ENCODE assay signal across 1 cellular context in genomic region chr5:131250749-131251148, GRCh38.
TF ChIP-seq lines count a peak whose summit lies in the region.

No MANE protein-coding gene starts in this region.

TF ChIP-seq in WTC11, 78 proteins besides CTCF, POLR2A, EP300 and RAD21 (continued from another document):
- TF ChIP-seq, protein P1, sequence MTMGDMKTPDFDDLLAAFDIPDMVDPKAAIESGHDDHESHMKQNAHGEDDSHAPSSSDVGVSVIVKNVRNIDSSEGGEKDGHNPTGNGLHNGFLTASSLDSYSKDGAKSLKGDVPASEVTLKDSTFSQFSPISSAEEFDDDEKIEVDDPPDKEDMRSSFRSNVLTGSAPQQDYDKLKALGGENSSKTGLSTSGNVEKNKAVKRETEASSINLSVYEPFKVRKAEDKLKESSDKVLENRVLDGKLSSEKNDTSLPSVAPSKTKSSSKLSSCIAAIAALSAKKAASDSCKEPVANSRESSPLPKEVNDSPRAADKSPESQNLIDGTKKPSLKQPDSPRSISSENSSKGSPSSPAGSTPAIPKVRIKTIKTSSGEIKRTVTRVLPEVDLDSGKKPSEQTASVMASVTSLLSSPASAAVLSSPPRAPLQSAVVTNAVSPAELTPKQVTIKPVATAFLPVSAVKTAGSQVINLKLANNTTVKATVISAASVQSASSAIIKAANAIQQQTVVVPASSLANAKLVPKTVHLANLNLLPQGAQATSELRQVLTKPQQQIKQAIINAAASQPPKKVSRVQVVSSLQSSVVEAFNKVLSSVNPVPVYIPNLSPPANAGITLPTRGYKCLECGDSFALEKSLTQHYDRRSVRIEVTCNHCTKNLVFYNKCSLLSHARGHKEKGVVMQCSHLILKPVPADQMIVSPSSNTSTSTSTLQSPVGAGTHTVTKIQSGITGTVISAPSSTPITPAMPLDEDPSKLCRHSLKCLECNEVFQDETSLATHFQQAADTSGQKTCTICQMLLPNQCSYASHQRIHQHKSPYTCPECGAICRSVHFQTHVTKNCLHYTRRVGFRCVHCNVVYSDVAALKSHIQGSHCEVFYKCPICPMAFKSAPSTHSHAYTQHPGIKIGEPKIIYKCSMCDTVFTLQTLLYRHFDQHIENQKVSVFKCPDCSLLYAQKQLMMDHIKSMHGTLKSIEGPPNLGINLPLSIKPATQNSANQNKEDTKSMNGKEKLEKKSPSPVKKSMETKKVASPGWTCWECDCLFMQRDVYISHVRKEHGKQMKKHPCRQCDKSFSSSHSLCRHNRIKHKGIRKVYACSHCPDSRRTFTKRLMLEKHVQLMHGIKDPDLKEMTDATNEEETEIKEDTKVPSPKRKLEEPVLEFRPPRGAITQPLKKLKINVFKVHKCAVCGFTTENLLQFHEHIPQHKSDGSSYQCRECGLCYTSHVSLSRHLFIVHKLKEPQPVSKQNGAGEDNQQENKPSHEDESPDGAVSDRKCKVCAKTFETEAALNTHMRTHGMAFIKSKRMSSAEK (CRISPR knock-in tag; IDR thresholded peaks at IDR 0.05; ENCODE audit: borderline replicate concordance), result no peak
- TF ChIP-seq, protein P2, sequence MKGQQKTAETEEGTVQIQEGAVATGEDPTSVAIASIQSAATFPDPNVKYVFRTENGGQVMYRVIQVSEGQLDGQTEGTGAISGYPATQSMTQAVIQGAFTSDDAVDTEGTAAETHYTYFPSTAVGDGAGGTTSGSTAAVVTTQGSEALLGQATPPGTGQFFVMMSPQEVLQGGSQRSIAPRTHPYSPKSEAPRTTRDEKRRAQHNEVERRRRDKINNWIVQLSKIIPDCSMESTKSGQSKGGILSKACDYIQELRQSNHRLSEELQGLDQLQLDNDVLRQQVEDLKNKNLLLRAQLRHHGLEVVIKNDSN (CRISPR knock-in tag; IDR thresholded peaks at IDR 0.05), result no peak
- TF ChIP-seq NFE2L1 (CRISPR knock-in tag; IDR thresholded peaks at IDR 0.05), result no peak
- TF ChIP-seq CREM (CRISPR knock-in tag; IDR thresholded peaks at IDR 0.05), result no peak
- no peak for TF ChIP-seq ZNF281 (CRISPR knock-in tag; IDR thresholded peaks at IDR 0.05)
- no peak for TF ChIP-seq OVOL2 (CRISPR knock-in tag; IDR thresholded peaks at IDR 0.05; ENCODE audit: borderline replicate concordance)
- TF ChIP-seq, protein P3, sequence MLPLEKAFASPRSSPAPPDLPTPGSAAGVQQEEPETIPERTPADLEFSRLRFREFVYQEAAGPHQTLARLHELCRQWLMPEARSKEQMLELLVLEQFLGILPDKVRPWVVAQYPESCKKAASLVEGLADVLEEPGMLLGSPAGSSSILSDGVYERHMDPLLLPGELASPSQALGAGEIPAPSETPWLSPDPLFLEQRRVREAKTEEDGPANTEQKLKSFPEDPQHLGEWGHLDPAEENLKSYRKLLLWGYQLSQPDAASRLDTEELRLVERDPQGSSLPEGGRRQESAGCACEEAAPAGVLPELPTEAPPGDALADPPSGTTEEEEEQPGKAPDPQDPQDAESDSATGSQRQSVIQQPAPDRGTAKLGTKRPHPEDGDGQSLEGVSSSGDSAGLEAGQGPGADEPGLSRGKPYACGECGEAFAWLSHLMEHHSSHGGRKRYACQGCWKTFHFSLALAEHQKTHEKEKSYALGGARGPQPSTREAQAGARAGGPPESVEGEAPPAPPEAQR (CRISPR knock-in tag; IDR thresholded peaks at IDR 0.05), result no peak
- no peak for TF ChIP-seq RORB (CRISPR knock-in tag; IDR thresholded peaks at IDR 0.05)
- no peak for TF ChIP-seq TP53 (CRISPR knock-in tag; IDR thresholded peaks at IDR 0.05)
- TF ChIP-seq ARID4B (CRISPR knock-in tag; IDR thresholded peaks at IDR 0.05; ENCODE audit: borderline replicate concordance), result no peak
- no peak for TF ChIP-seq USF2 (CRISPR knock-in tag; IDR thresholded peaks at IDR 0.05)
- no peak for TF ChIP-seq ZMAT4 (CRISPR knock-in tag; IDR thresholded peaks at IDR 0.05)
- TF ChIP-seq TEAD4 (CRISPR knock-in tag; IDR thresholded peaks at IDR 0.05), result no peak
- TF ChIP-seq, protein P4, sequence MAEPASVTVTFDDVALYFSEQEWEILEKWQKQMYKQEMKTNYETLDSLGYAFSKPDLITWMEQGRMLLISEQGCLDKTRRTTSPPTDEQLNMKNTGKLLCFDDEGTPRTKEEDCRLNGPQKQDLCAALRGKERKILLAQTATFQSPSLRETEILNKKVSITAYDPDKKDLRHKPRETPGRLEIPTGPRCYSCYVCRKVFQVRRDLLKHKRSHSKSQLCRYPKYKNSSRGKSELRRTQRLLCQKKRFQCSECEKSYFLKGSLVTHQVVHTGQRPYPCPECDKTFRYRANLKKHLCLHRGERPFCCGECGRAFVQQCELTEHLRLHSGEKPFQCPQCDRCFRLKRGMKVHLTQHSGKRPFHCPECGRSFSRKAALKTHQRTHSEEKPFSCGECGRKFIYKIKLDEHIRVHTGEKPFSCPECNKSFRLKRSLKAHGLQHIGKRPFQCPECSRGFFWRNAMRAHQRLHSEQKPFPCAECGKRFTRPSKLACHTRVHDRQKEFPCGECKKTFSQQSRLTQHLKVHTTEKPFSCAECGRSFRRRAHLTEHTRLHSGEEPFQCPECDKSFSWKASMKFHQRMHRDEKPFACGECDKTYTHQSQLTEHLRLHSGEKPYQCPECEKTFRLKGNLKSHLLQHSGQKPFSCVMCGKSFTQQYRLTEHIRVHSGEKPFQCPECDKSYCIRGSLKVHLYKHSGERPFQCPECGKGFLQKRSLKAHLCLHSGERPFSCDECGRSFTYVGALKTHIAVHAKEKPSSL (CRISPR knock-in tag; conservative IDR thresholded peaks at IDR 0.05), result no peak
